In the genomic region with DNA sequence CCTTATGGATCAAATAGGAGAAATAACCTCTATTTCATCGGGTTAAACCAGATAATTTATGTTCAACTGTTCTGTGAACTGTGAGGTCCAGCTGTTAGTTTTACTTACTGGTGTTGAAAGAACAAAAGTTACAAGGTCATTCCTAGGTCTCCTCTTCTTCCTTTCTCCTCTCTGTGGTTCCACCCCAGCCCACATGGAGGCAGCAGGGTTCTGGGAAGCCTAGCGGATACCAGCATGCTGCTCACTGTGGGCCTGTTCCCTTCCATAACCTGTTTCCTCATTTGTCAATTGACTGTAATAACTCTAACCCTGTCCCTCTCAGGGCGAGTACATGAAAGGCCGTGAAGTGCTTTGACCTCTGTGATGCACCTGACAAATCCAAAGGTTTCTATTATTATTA, we compare ENCODE assay signal across 9 cellular contexts. TPM values are rescaled to one million over a fixed set of nuclear protein-coding genes. Genes with fewer than 3 reads are reported as not detected.
DNase-seq lines count a peak whose midpoint lies in the region; ATAC-seq, FAIRE-seq and TF ChIP-seq lines count a peak whose summit lies in the region.
"Had no signal": no experiment of that assay in that cellular context is flagged by ENCODE, and none has a peak within 500 bp of the region (broad histone marks: within the 10 kb centered on the region; RNA-seq: fewer than 3 reads in every experiment).

No MANE protein-coding gene starts in this region.

- H3K27ac ChIP-seq in A549 (no peak overlapping the region), PC-9 (no peak overlapping the region)

- TF ChIP-seq RAD21 in A549 (conservative IDR thresholded peaks at IDR 0.05 in 1 of 2, IDR thresholded peaks at IDR 0.05 in 1 of 2), result peak; percentile 48 to 73

- POLR2A ChIA-PET in A549 (lab: Yijun Ruan, JAX), result no interaction called here
- POLR2A ChIA-PET in PC-9 (lab: Charles Lee; ENCODE audit: unreplicated experiment), result no interaction called here

- H3K9me3 ChIP-seq in A549, result no peaks in the 10 kb centered on the region
- H3K9me3 ChIP-seq in PC-9 (ENCODE audit: insufficient read depth, low read depth), result no peaks in the 10 kb centered on the region

- no peaks in the 10 kb centered on the region for H3K79me2 ChIP-seq in PC-9 (ENCODE audit: low read depth)

- H3K4me1 Mint-ChIP-seq in naive B cell, result peaks cover 9 to 24% (median 14%) of the 10 kb centered on the region in 3 donors

- DNase-seq in A549 (ENCODE audit: low read depth in 1 of 2, low spot score in 1 of 2) (peak; percentile 59 to 63), GM12865 (ENCODE audit: low read depth) (no peak), PC-9 (peak in 1 of 2 experiments; percentile 47), epithelial cell of proximal tubule (ENCODE audit: low read depth) (no peak), naive B cell (no peak), GM19239 (ENCODE audit: insufficient read length, low spot score) (no peak), dedifferentiated amniotic fluid mesenchymal stem cell (ENCODE audit: extremely low spot score) (no peak)

- intact Hi-C loops in PC-9 (cut with micrococcal nuclease; ENCODE audit: unreplicated experiment), result loop anchor here (1.0 kb wide), 1 partner anchor 257 kb away; no protein-coding TSS in a partner anchor

- H3K4me2 ChIP-seq in A549, result no peak overlapping the region
- H3K4me2 ChIP-seq in PC-9, result no peak overlapping the region

- H3K4me3 Mint-ChIP-seq in naive B cell, result no peak overlapping the region

- no peak for FAIRE-seq in A549 (lab: Jason Lieb, UNC)
- FAIRE-seq in GM19239 (lab: Jason Lieb, UNC), result no peak
- FAIRE-seq: endometrium had no signal

- H3K9me2 ChIP-seq in PC-9 (ENCODE audit: insufficient read depth), result no peaks in the 10 kb centered on the region

- peaks cover 4 to 5% of the 10 kb centered on the region in 2 donors for H3K36me3 Mint-ChIP-seq in naive B cell

- no peaks in the 10 kb centered on the region for H3K9me3 Mint-ChIP-seq in naive B cell

- H3K27me3 Mint-ChIP-seq in naive B cell, result no peaks in the 10 kb centered on the region

- H4K20me1 ChIP-seq in PC-9 (ENCODE audit: insufficient read depth), result no peaks in the 10 kb centered on the region

- ATAC-seq in A549 (peak; percentile 74 to 88), naive B cell (ENCODE audit: low read depth in 2 of 2) (no peak), HG03095 (IDR thresholded peaks at IDR 0.05; ENCODE audit: unreplicated experiment) (no peak)

- no peaks in the 10 kb centered on the region for H3F3A ChIP-seq in PC-9 (ENCODE audit: insufficient read depth, low read depth)

- H3K4me1 ChIP-seq in A549, result no peaks in the 10 kb centered on the region
- H3K4me1 ChIP-seq in PC-9 (replicated peaks; ENCODE audit: insufficient read depth), result no peaks in the 10 kb centered on the region

- TF ChIP-seq CTCF in A549 (IDR thresholded peaks at IDR 0.05) (peak; percentile 45), GM12865 (IDR thresholded peaks at IDR 0.05; ENCODE audit: insufficient read depth, low read depth, low read length, missing control alignments) (peak; percentile 2), PC-9 (conservative IDR thresholded peaks at IDR 0.05) (peak; percentile 58), epithelial cell of proximal tubule (conservative IDR thresholded peaks at IDR 0.05; ENCODE audit: low read depth, low read length) (peak; percentile 69)

- peak overlapping the region in 4 of 6 donors; percentile 39 to 88 (median 56) for H3K27ac Mint-ChIP-seq in naive B cell

- BruUV-seq in PC-9 (replicated peaks; lab: Mats Ljungman, UMichigan), result no TSS peak

- no peak for TF ChIP-seq POLR2A in A549 (IDR thresholded peaks at IDR 0.05; ENCODE audit: low read length)

- H3K4me3 ChIP-seq in A549 (no peak overlapping the region), GM12865 (ENCODE audit: low read depth, low read length) (no peak overlapping the region), PC-9 (no peak overlapping the region), epithelial cell of proximal tubule (ENCODE audit: low read depth, low read length) (no peak overlapping the region)

- H2AFZ ChIP-seq in PC-9, result no peak overlapping the region

- H3K27me3 ChIP-seq in PC-9 (ENCODE audit: insufficient read depth, low read depth), result no peaks in the 10 kb centered on the region

- H3K36me3 ChIP-seq in PC-9 (ENCODE audit: low read depth), result no peaks in the 10 kb centered on the region

- TF ChIP-seq EP300 in A549 (IDR thresholded peaks at IDR 0.05), result no peak

- CTCF ChIA-PET in A549 (lab: Yijun Ruan, JAX), result interaction anchor here (0.6 to 24.4 kb wide), 12 partner anchors 9 to 258 kb away, joined by 3 to 667 read pairs (median 4); partner anchors contain the start of gene RELT
- CTCF ChIA-PET in PC-9 (lab: Charles Lee), result no interaction called here

- WGBS in A549 (ENCODE audit: missing lambda C conversion rate), result 74% methylated on average over 4 of the region's 4 CpGs

TF ChIP-seq in A549, 52 proteins besides CTCF, POLR2A, EP300 and RAD21:
- TF ChIP-seq CBX2 (IDR thresholded peaks at IDR 0.05; ENCODE audit: borderline replicate concordance, low read depth) (no peak), SMC3 (IDR thresholded peaks at IDR 0.05) (peak; percentile 54)
TF ChIP-seq in A549: peak in this region for 1.

RNA-seq across cellular contexts. Expression of gene RELT, which starts 27.8 kb away (rescaled TPM):
- polyA plus RNA-seq in A549 (2011; rRNA removed) (2.9 TPM in 2 replicates), A549 (2017; fragmentation: RNase III; extraction: RNeasy Plus Mini Kit Qiagen cat#74134 plus additional on column Dnase treatment) (5.1 to 6.3 TPM (median 5.2 TPM) in 3 replicates), naive B cell (ENCODE audit: low read depth in 6 of 6) (10 to 100 TPM; 16.3 to 35.1 (median 21.2) TPM)
- 7.0 and 8.7 TPM in 2 replicates for polyA plus RNA-seq in A549 (2012; cell fraction: cytosol; rRNA removed)
- polyA plus RNA-seq in A549 (2012; cell fraction: nucleus; rRNA removed), result 35.5 and 39.3 TPM in 2 replicates
- polyA minus RNA-seq in A549 (2011; rRNA and poly(A)+ RNA removed), result 3.7 and 4.5 TPM in 2 replicates
- total RNA-seq in PC-9 (2021) (7.8 and 10.7 TPM in 2 replicates), epithelial cell of proximal tubule (9.1 and 12.1 TPM in 2 replicates)

Comparison
In these comparisons a context has a peak if more than half of its experiments do, and no peak if none do; other contexts are left out.
1. ATAC-seq: peak in A549 (2 of 2); none in naive B cell (0 of 2) and HG03095 (single experiment).
2. DNase-seq: peak in A549 (2 of 2); none in GM12865 (single experiment), epithelial cell of proximal tubule (single experiment), naive B cell (single experiment), GM19239 (single experiment) and dedifferentiated amniotic fluid mesenchymal stem cell (single experiment).
3. CTCF ChIP-seq: peak in every context shown above with its lines; median percentile 69 in epithelial cell of proximal tubule; 58 in PC-9; 45 in A549; 2 in GM12865.